Comparison of ENCODE assay signal across 8 cellular contexts in the genomic region with DNA sequence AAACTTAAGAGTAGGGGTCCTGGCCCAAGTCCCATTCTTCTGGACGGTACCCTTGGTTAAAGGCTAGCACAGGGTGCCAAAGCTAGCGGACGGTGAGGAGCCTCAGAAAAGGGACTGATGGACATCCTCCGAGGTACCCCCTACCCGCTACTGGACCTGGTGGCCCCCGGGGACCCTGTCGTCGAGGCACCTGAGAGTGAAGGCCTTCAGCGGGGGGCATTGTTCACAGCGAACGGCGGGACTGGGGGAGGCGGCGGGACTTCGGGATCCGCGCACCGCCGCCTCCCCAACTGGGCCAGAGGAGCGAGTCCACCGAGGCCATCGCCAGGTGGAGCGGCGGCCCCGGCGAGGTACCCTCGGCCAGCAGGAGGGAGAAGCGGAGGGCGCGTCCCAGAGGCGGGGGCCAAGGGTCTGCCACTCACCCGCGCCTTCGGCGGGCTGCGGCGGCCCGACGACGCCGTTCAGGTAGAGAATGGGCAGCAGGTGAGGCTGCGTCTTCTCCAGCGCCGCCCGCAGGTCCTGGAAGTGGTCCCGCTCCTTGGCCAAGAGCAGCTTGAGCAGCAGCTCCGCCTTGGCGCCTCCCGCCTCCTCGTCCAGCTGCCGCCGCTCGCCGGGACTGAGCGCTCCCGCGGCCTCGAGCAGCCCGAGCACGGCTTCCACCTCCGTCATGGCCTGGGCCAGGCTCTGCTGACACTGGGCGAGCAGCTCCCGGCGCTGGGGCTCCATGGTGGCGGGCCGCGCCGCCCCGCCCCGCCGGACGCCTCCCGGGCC.
DNase-seq lines count a peak whose midpoint lies in the region; ATAC-seq and TF ChIP-seq lines count a peak whose summit lies in the region.

No MANE protein-coding gene starts in this region.

- no peak for TF ChIP-seq CTCF in fibroblast of pulmonary artery (IDR thresholded peaks at IDR 0.05; ENCODE audit: low read length, missing control alignments)
- TF ChIP-seq CTCF in nephron (IDR thresholded peaks at IDR 0.05; ENCODE audit: unreplicated experiment in 3 of 3) = no peak

- H3K4me3 Mint-ChIP-seq in nephron = peak overlapping the region; percentile 85 to 92 (median 89)

- DNase-seq in C1 segment of cervical spinal cord (lab: John Stamatoyannopoulos, UW) (peak in 10 of 14 donors; percentile 5 to 64 (median 42)), fibroblast of pulmonary artery (ENCODE audit: low read depth) (peak; percentile 32)
- peak; percentile 71 for DNase-seq in activated CD8-positive, alpha-beta memory T cell treated with anti-CD3 and anti-CD28 coated beads, Interleukin-2, amount 50 U/mL, for 48 hours

- peak overlapping the region; percentile 71 for H3K4me3 ChIP-seq in fibroblast of pulmonary artery (replicated peaks; ENCODE audit: low read depth, low read length)

- peak; percentile 36 for ATAC-seq in GM19324 (IDR thresholded peaks at IDR 0.05; ENCODE audit: low FRiP score, unreplicated experiment)
- ATAC-seq in HG03565 (IDR thresholded peaks at IDR 0.05; ENCODE audit: unreplicated experiment) = peak; percentile 44
- ATAC-seq in HG02970 (IDR thresholded peaks at IDR 0.05; ENCODE audit: low FRiP score, unreplicated experiment) = no peak
- no peak for ATAC-seq in HG03469 (IDR thresholded peaks at IDR 0.05; ENCODE audit: unreplicated experiment)

- peaks cover 32% of the 10 kb centered on the region for H3K4me1 Mint-ChIP-seq in nephron

- peak overlapping the region; percentile 70 to 89 (median 80) for H3K27ac Mint-ChIP-seq in nephron

- peaks cover 3% of the 10 kb centered on the region for H3K36me3 Mint-ChIP-seq in nephron (ENCODE audit: low read depth)

- H3K9me3 Mint-ChIP-seq in nephron = no peaks in the 10 kb centered on the region

- H3K27me3 Mint-ChIP-seq in nephron (ENCODE audit: low read depth) = peaks cover 4% of the 10 kb centered on the region

Comparison
In these comparisons a context has a peak if more than half of its experiments do, and no peak if none do; other contexts are left out.
1. ATAC-seq: peak in GM19324 (single experiment) and HG03565 (single experiment); none in HG02970 (single experiment) and HG03469 (single experiment).
2. Peak in every context shown above with its lines, with median percentiles within 50 percentile points of each other: DNase-seq.